ENCODE assay signal across 38 cellular contexts in genomic region chr12:129080821-129081220, GRCh38.
"Had no signal": no experiment of that assay in that cellular context is flagged by ENCODE, and none has a peak within 500 bp of the region (broad histone marks: within the 10 kb centered on the region; RNA-seq: fewer than 3 reads in every experiment).

No MANE protein-coding gene starts in this region.

- H3K27ac ChIP-seq: adrenal gland, ascending aorta, body of pancreas, brain microvascular endothelial cell, breast epithelium, cardiac muscle cell had no signal

- H3K27me3 Mint-ChIP-seq: activated naive CD4-positive, alpha-beta T cell treated with anti-CD3 and anti-CD28 coated beads, Interleukin-2, amount 10 ng/mL, durations not matched to agents 7 days and 5 days; activated naive CD4-positive, alpha-beta T cell treated with anti-CD3 and anti-CD28 coated beads, Interleukin-2, amount 50 U/mL, for 24 hours; activated naive CD8-positive, alpha-beta T cell; activated naive CD8-positive, alpha-beta T cell treated with anti-CD3 and anti-CD28 coated beads for 36 hours; activated naive CD8-positive, alpha-beta T cell treated with anti-CD3 and anti-CD28 coated beads, Interleukin-2, amount 10 ng/mL, durations not matched to agents 7 days and 5 days; activated naive CD8-positive, alpha-beta T cell treated with anti-CD3 and anti-CD28 coated beads, Interleukin-2, amount 50 U/mL, for 24 hours; activated T-cell treated with anti-CD3 and anti-CD28 coated beads, Interleukin-2, amount 50 U/mL, for 24 hours; activated T-helper 17 cell treated with anti-CD3 and anti-CD28 coated beads, Interleukin-2, amount 50 U/mL, for 72 hours; central memory CD8-positive, alpha-beta T cell had no signal

- H3K4me3 Mint-ChIP-seq: activated naive CD4-positive, alpha-beta T cell treated with anti-CD3 and anti-CD28 coated beads for 36 hours; activated naive CD4-positive, alpha-beta T cell treated with anti-CD3 and anti-CD28 coated beads, Interleukin-2, amount 10 ng/mL, durations not matched to agents 7 days and 5 days; activated naive CD4-positive, alpha-beta T cell treated with anti-CD3 and anti-CD28 coated beads, Interleukin-2, amount 50 U/mL, for 24 hours; activated naive CD8-positive, alpha-beta T cell; activated naive CD8-positive, alpha-beta T cell treated with anti-CD3 and anti-CD28 coated beads for 36 hours; activated naive CD8-positive, alpha-beta T cell treated with anti-CD3 and anti-CD28 coated beads, Interleukin-2, amount 10 ng/mL, durations not matched to agents 7 days and 5 days; activated naive CD8-positive, alpha-beta T cell treated with anti-CD3 and anti-CD28 coated beads, Interleukin-2, amount 50 U/mL, for 24 hours; activated T-cell treated with anti-CD3 and anti-CD28 coated beads, Interleukin-2, amount 50 U/mL, for 24 hours; activated T-cell treated with anti-CD3 and anti-CD28 coated beads, Interleukin-2, amount 50 U/mL, for 4 hours; activated T-cell treated with anti-CD3 and anti-CD28 coated beads, Interleukin-2, amount 50 U/mL, for 72 hours; activated T-helper 1 cell treated with anti-CD3 and anti-CD28 coated beads, Interleukin-12 subunit alpha, Interleukin-12 subunit beta, Interleukin-2, Interleukin-4 antibody, amounts not matched to agents 30 ng/mL and 10 ng/mL and 1 ng/mL, durations not matched to agents 14 hours and 24 hours and 36 hours; activated T-helper 17 cell treated with anti-CD3 and anti-CD28 coated beads, Interleukin-2, amount 50 U/mL, for 72 hours; brain; central memory CD8-positive, alpha-beta T cell had no signal

- H3K4me1 ChIP-seq: adrenal gland, ascending aorta, body of pancreas, breast epithelium had no signal

- H3K27me3 ChIP-seq: adrenal gland, ascending aorta, brain microvascular endothelial cell, breast epithelium had no signal

- H3K36me3 Mint-ChIP-seq: activated naive CD4-positive, alpha-beta T cell treated with anti-CD3 and anti-CD28 coated beads, Interleukin-2, amount 10 ng/mL, durations not matched to agents 7 days and 5 days; activated naive CD4-positive, alpha-beta T cell treated with anti-CD3 and anti-CD28 coated beads, Interleukin-2, amount 50 U/mL, for 24 hours; activated naive CD4-positive, alpha-beta T cell treated with anti-CD3 and anti-CD28 coated beads, Interleukin-2, amount 50 U/mL, for 72 hours; activated naive CD8-positive, alpha-beta T cell; activated naive CD8-positive, alpha-beta T cell treated with anti-CD3 and anti-CD28 coated beads for 36 hours; activated naive CD8-positive, alpha-beta T cell treated with anti-CD3 and anti-CD28 coated beads, Interleukin-2, amount 10 ng/mL, durations not matched to agents 7 days and 5 days; brain had no signal

- DNase-seq: activated effector memory CD4-positive, alpha-beta T cell treated with anti-CD3 and anti-CD28 coated beads, Interleukin-2, amount 50 U/mL, for 16 hours; activated effector memory CD4-positive, alpha-beta T cell treated with Interleukin-2 at 50 U/mL for 16 hours; activated gamma-delta T cell; activated gamma-delta T cell treated with Interleukin-2 at 50 U/mL for 16 hours; activated naive CD4-positive, alpha-beta T cell; activated naive CD4-positive, alpha-beta T cell treated with anti-CD3 and anti-CD28 coated beads for 36 hours; activated naive CD4-positive, alpha-beta T cell treated with anti-CD3 and anti-CD28 coated beads, Interleukin-2, amount 10 ng/mL, durations not matched to agents 7 days and 5 days; activated naive CD4-positive, alpha-beta T cell treated with anti-CD3 and anti-CD28 coated beads, Interleukin-2, amount 50 U/mL, for 16 hours; activated naive CD4-positive, alpha-beta T cell treated with Interleukin-2 at 50 U/mL for 16 hours; activated naive CD8-positive, alpha-beta T cell treated with anti-CD3 and anti-CD28 coated beads for 36 hours; activated naive CD8-positive, alpha-beta T cell treated with anti-CD3 and anti-CD28 coated beads, Interleukin-2, amount 10 ng/mL, durations not matched to agents 7 days and 5 days; activated naive CD8-positive, alpha-beta T cell treated with anti-CD3 and anti-CD28 coated beads, Interleukin-2, amount 50 U/mL, for 24 hours; activated T-cell treated with anti-CD3 and anti-CD28 coated beads, Interleukin-2, amount 50 U/mL, for 1 hour; activated T-cell treated with anti-CD3 and anti-CD28 coated beads, Interleukin-2, amount 50 U/mL, for 24 hours; activated T-cell treated with anti-CD3 and anti-CD28 coated beads, Interleukin-2, amount 50 U/mL, for 4 hours; activated T-cell treated with anti-CD3 and anti-CD28 coated beads, Interleukin-2, amount 50 U/mL, for 48 hours; activated T-cell treated with anti-CD3 and anti-CD28 coated beads, Interleukin-2, amount 50 U/mL, for 72 hours; amniotic stem cell; amygdala; anterior cingulate cortex; aorta; body of pancreas; brain microvascular endothelial cell; caudate nucleus; central memory CD4-positive, alpha-beta T cell; cerebellar nuclear complex had no signal

- H3K4me3 ChIP-seq: adrenal gland, ascending aorta, body of pancreas, breast epithelium, cardiac muscle cell had no signal

- ATAC-seq: activated naive CD4-positive, alpha-beta T cell treated with anti-CD3 and anti-CD28 coated beads, Interleukin-2, amount 50 U/mL, for 72 hours; activated naive CD8-positive, alpha-beta T cell treated with anti-CD3 and anti-CD28 coated beads, Interleukin-2, amount 50 U/mL, for 24 hours; activated T-cell treated with anti-CD3 and anti-CD28 coated beads, Interleukin-2, amount 50 U/mL, for 4 hours; activated T-cell treated with anti-CD3 and anti-CD28 coated beads, Interleukin-2, amount 50 U/mL, for 72 hours; activated T-helper 17 cell treated with anti-CD3 and anti-CD28 coated beads, Interleukin-2, amount 50 U/mL, for 72 hours; body of pancreas had no signal

- H3K9me3 ChIP-seq: adrenal gland, ascending aorta, body of pancreas, breast epithelium had no signal

- H3K36me3 ChIP-seq: adrenal gland, ascending aorta, brain microvascular endothelial cell, breast epithelium, cardiac muscle cell had no signal

- H3K9me3 Mint-ChIP-seq: activated naive CD4-positive, alpha-beta T cell treated with anti-CD3 and anti-CD28 coated beads, Interleukin-2, amount 50 U/mL, for 24 hours; activated naive CD8-positive, alpha-beta T cell treated with anti-CD3 and anti-CD28 coated beads for 36 hours; activated naive CD8-positive, alpha-beta T cell treated with anti-CD3 and anti-CD28 coated beads, Interleukin-2, amount 50 U/mL, for 24 hours; activated T-cell treated with anti-CD3 and anti-CD28 coated beads, Interleukin-2, amount 50 U/mL, for 24 hours; activated T-cell treated with anti-CD3 and anti-CD28 coated beads, Interleukin-2, amount 50 U/mL, for 4 hours; activated T-helper 1 cell treated with anti-CD3 and anti-CD28 coated beads, Interleukin-12 subunit alpha, Interleukin-12 subunit beta, Interleukin-2, Interleukin-4 antibody, amounts not matched to agents 30 ng/mL and 10 ng/mL and 1 ng/mL, durations not matched to agents 14 hours and 24 hours and 36 hours; activated T-helper 17 cell treated with anti-CD3 and anti-CD28 coated beads, Interleukin-2, amount 50 U/mL, for 72 hours; activated T-helper 2 cell treated with anti-CD3 and anti-CD28 coated beads, Interferon-gamma antibody, Interleukin-2, Interleukin-4, amounts not matched to agents 10 μg/mL and 5 μg/mL and 100 μg/mL, durations not matched to agents 14 hours and 24 hours and 36 hours; central memory CD8-positive, alpha-beta T cell had no signal

- H3K27ac Mint-ChIP-seq: activated naive CD4-positive, alpha-beta T cell treated with anti-CD3 and anti-CD28 coated beads for 36 hours; activated naive CD4-positive, alpha-beta T cell treated with anti-CD3 and anti-CD28 coated beads, Interleukin-2, amount 10 ng/mL, durations not matched to agents 7 days and 5 days; activated naive CD4-positive, alpha-beta T cell treated with anti-CD3 and anti-CD28 coated beads, Interleukin-2, amount 50 U/mL, for 24 hours; activated naive CD4-positive, alpha-beta T cell treated with anti-CD3 and anti-CD28 coated beads, Interleukin-2, amount 50 U/mL, for 72 hours; activated naive CD8-positive, alpha-beta T cell; activated naive CD8-positive, alpha-beta T cell treated with anti-CD3 and anti-CD28 coated beads for 36 hours; activated naive CD8-positive, alpha-beta T cell treated with anti-CD3 and anti-CD28 coated beads, Interleukin-2, amount 10 ng/mL, durations not matched to agents 7 days and 5 days; activated naive CD8-positive, alpha-beta T cell treated with anti-CD3 and anti-CD28 coated beads, Interleukin-2, amount 50 U/mL, for 24 hours; activated T-cell treated with anti-CD3 and anti-CD28 coated beads, Interleukin-2, amount 50 U/mL, for 24 hours; activated T-cell treated with anti-CD3 and anti-CD28 coated beads, Interleukin-2, amount 50 U/mL, for 72 hours; activated T-helper 1 cell treated with anti-CD3 and anti-CD28 coated beads, Interleukin-12 subunit alpha, Interleukin-12 subunit beta, Interleukin-2, Interleukin-4 antibody, amounts not matched to agents 30 ng/mL and 10 ng/mL and 1 ng/mL, durations not matched to agents 14 hours and 24 hours and 36 hours; activated T-helper 17 cell treated with anti-CD3 and anti-CD28 coated beads, Interleukin-2, amount 50 U/mL, for 72 hours; activated T-helper 2 cell treated with anti-CD3 and anti-CD28 coated beads, Interferon-gamma antibody, Interleukin-2, Interleukin-4, amounts not matched to agents 10 μg/mL and 5 μg/mL and 100 μg/mL, durations not matched to agents 14 hours and 24 hours and 36 hours; brain had no signal

- H3K4me1 Mint-ChIP-seq: activated naive CD4-positive, alpha-beta T cell treated with anti-CD3 and anti-CD28 coated beads, Interleukin-2, amount 10 ng/mL, durations not matched to agents 7 days and 5 days; activated naive CD4-positive, alpha-beta T cell treated with anti-CD3 and anti-CD28 coated beads, Interleukin-2, amount 50 U/mL, for 24 hours; activated naive CD8-positive, alpha-beta T cell treated with anti-CD3 and anti-CD28 coated beads for 36 hours; activated naive CD8-positive, alpha-beta T cell treated with anti-CD3 and anti-CD28 coated beads, Interleukin-2, amount 10 ng/mL, durations not matched to agents 7 days and 5 days; activated naive CD8-positive, alpha-beta T cell treated with anti-CD3 and anti-CD28 coated beads, Interleukin-2, amount 50 U/mL, for 24 hours; activated T-helper 17 cell treated with anti-CD3 and anti-CD28 coated beads, Interleukin-2, amount 50 U/mL, for 72 hours; central memory CD8-positive, alpha-beta T cell had no signal
